ENCODE assay signal across 1 cellular context in genomic region chr12:116314477-116314876, GRCh38.
TF ChIP-seq lines count a peak whose summit lies in the region.

No MANE protein-coding gene starts in this region.

TF ChIP-seq in K562, 482 proteins besides CTCF, POLR2A, EP300 and RAD21 (continued from another document):
- TF ChIP-seq HINFP (tag; conservative IDR thresholded peaks at IDR 0.05; ENCODE audit: low read depth) (no peak), ZNF740 (CRISPR knock-in tag; IDR thresholded peaks at IDR 0.05) (no peak), ZNF740 (tag; IDR thresholded peaks at IDR 0.05) (no peak), ZNF311 (CRISPR knock-in tag; IDR thresholded peaks at IDR 0.05) (no peak)
